8 cellular contexts compared by ENCODE assay signal in the genomic region with DNA sequence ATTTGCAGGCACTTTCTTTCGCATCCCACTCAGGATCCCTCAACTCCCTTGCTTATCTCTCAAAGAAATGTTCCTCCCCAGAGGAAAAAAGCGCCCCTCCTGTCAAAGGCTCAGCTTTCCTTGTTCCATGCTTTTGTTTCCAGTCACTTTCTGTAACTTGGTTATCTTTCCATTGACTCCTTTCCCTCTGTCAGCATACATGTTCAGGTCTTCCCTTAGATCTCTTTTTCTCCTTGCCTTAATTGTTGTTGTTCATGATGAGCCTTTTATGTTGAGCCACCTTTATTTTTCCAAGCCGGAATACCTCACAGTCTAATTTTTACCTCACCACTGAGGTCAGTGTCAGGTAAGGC. TPM values are rescaled to one million over a fixed set of nuclear protein-coding genes. Genes with fewer than 3 reads are reported as not detected.
A peak's percentile ranks its signal among the peaks of the same experiment; 100 is the strongest.
DNase-seq lines count a peak whose midpoint lies in the region; ATAC-seq and TF ChIP-seq lines count a peak whose summit lies in the region.

No MANE protein-coding gene starts in this region.

- POLR2A ChIA-PET in A673 (lab: Charles Lee; ENCODE audit: low non-redundant PET) = no interaction called here

- H3K27me3 ChIP-seq in A673 (replicated peaks; ENCODE audit: insufficient read depth, low read depth, low read length, poor library complexity) (no peaks in the 10 kb centered on the region), HUES64 (ENCODE audit: insufficient read depth, low read length) (no peaks in the 10 kb centered on the region), mucosa of rectum (ENCODE audit: control insufficient read depth in 2 of 2, insufficient read depth in 2 of 2, low read length in 2 of 2) (no peaks in the 10 kb centered on the region)

- no peaks in the 10 kb centered on the region for H3K36me3 ChIP-seq in A673 (ENCODE audit: insufficient read depth, low read length, poor library complexity, severe bottlenecking)
- H3K36me3 ChIP-seq in HUES64 (ENCODE audit: insufficient read depth, low read length) = no peaks in the 10 kb centered on the region
- no peaks in the 10 kb centered on the region for H3K36me3 ChIP-seq in mucosa of rectum (ENCODE audit: control insufficient read depth in 2 of 2, insufficient read depth in 2 of 2, low read length in 2 of 2)

- DNase-seq in A673 (ENCODE audit: low spot score) = no peak
- peak in 1 of 2 donors; percentile 6 for DNase-seq in cardiac fibroblast (ENCODE audit: low read depth in 2 of 2)
- no peak for DNase-seq in NCI-H1092 (lab: John Stamatoyannopoulos, UW)
- DNase-seq in kidney glomerular epithelial cell (lab: John Stamatoyannopoulos, UW) = no peak
- no peak for DNase-seq in COLO829 (ENCODE audit: low spot score)

- H3K9me3 ChIP-seq in A673 (ENCODE audit: low read depth, low read length, poor library complexity, severe bottlenecking) (no peaks in the 10 kb centered on the region), HUES64 (ENCODE audit: insufficient read depth, low read depth, low read length) (no peaks in the 10 kb centered on the region), mucosa of rectum (ENCODE audit: control insufficient read depth in 2 of 2, low read length in 2 of 2) (no peaks in the 10 kb centered on the region)

- TF ChIP-seq CTCF in A673 (conservative IDR thresholded peaks at IDR 0.05; ENCODE audit: low read depth, low read length) (no peak), cardiac fibroblast (IDR thresholded peaks at IDR 0.05; ENCODE audit: low read depth, low read length) (no peak)

- peaks cover 9% of the 10 kb centered on the region for H3K4me1 ChIP-seq in A673 (ENCODE audit: insufficient read depth, low read length, poor library complexity, severe bottlenecking)
- H3K4me1 ChIP-seq in HUES64 (ENCODE audit: insufficient read depth, low read length) = peaks cover 12% of the 10 kb centered on the region
- peaks cover 3 to 11% of the 10 kb centered on the region in 2 donors for H3K4me1 ChIP-seq in mucosa of rectum (ENCODE audit: control insufficient read depth in 2 of 2, insufficient read depth in 2 of 2, low read length in 2 of 2)

- H3K4me3 ChIP-seq in A673 (ENCODE audit: low read depth, low read length, poor library complexity, severe bottlenecking) = peak overlapping the region; percentile 62
- H3K4me3 ChIP-seq in HUES64 (ENCODE audit: low read length) = peak overlapping the region; percentile 74
- H3K4me3 ChIP-seq in cardiac fibroblast (replicated peaks in 1 of 2; ENCODE audit: low read depth in 2 of 2, low read length in 2 of 2) = peak overlapping the region; percentile 55 to 74
- peak overlapping the region; percentile 83 to 87 for H3K4me3 ChIP-seq in mucosa of rectum (ENCODE audit: low read length in 2 of 2)

- H3K9ac ChIP-seq in HUES64 (ENCODE audit: low read depth, low read length) = peak overlapping the region; percentile 54
- peak overlapping the region in 1 of 2 donors; percentile 68 for H3K9ac ChIP-seq in mucosa of rectum (ENCODE audit: low read depth in 1 of 2, low read length in 2 of 2)

- CTCF ChIA-PET in A673 (lab: Charles Lee) = no interaction called here

- no TSS peak for BruUV-seq in A673 (replicated peaks; lab: Mats Ljungman, UMichigan)

- intact Hi-C loops in A673 (cut with micrococcal nuclease; ENCODE audit: unreplicated experiment) = no loop called here

- H3K27ac ChIP-seq in A673 (ENCODE audit: low read depth, low read length, poor library complexity, severe bottlenecking) = peak overlapping the region; percentile 49
- no peak overlapping the region for H3K27ac ChIP-seq in HUES64 (ENCODE audit: low read depth, low read length)
- H3K27ac ChIP-seq in mucosa of rectum (ENCODE audit: low read depth in 2 of 2, low read length in 2 of 2) = peak overlapping the region in 1 of 2 donors; percentile 53

- ATAC-seq in GM19395 (IDR thresholded peaks at IDR 0.05; ENCODE audit: unreplicated experiment) = no peak

- 26% methylated on average over 3 of the region's 3 CpGs for WGBS in HUES64

RNA-seq across cellular contexts. Expression of a gene that starts 46.5 kb away (rescaled TPM):
- total RNA-seq in A673 (2021) = 0.17 TPM in 1 of 2 replicates, not detected in the other
- polyA plus RNA-seq in HUES64 (2013, experiment 1 of 2) = not detected
- 0.38 TPM for polyA plus RNA-seq in HUES64 (2013, experiment 2 of 2)
